8 cellular contexts compared by ENCODE assay signal in the genomic region with DNA sequence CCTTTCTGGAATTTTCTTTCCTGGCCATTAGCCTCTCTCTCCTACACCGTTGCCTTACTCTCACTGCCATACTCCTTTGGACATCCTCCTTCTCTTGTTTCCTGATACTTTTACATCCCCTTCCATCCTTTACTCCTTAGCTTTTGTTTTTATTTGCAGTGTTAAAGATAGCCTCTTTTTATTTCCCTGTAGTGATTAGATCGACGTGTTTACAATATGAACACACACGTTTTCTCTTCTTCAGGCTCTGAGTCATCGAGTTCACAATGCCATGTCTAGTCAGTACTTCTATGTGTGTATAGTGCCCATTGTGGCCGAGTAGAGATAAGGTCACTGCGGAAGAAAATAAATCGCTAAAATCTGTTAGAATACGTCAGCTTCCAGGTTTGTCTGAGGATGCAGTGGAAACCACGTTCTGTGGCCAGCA.
A peak's percentile ranks its signal among the peaks of the same experiment; 100 is the strongest.
DNase-seq lines count a peak whose midpoint lies in the region; ATAC-seq, FAIRE-seq and TF ChIP-seq lines count a peak whose summit lies in the region.

No MANE protein-coding gene starts in this region.

- peaks cover 47% of the 10 kb centered on the region for H3K4me1 Mint-ChIP-seq in activated naive CD8-positive, alpha-beta T cell treated with anti-CD3 and anti-CD28 coated beads for 36 hours

- POLR2A ChIA-PET in HCT116 (lab: Charles Lee) (no interaction called here), HepG2 (lab: Yijun Ruan, JAX) (no interaction called here)

- H3K36me3 ChIP-seq in HCT116 (ENCODE audit: control insufficient read depth in 1 of 2, insufficient read depth in 2 of 2, low read length in 2 of 2) (no peaks in the 10 kb centered on the region), HepG2 (replicated peaks in 1 of 2; ENCODE audit: control insufficient read depth in 1 of 2, insufficient read depth in 2 of 2, low read length in 2 of 2) (no peaks in the 10 kb centered on the region; a peak in 1 of 5 replicates)

- WGBS in HepG2 (ENCODE audit: low lambda C conversion rate) = 63% methylated on average over 10 of the region's 10 CpGs

- H3K4me1 ChIP-seq in HCT116 (ENCODE audit: control insufficient read depth in 1 of 2, insufficient read depth in 2 of 2, low read length in 2 of 2) = peaks cover 4 to 14% of the 10 kb centered on the region in 2 experiments; a peak in 3 of 4 replicates
- H3K4me1 ChIP-seq in HepG2 (ENCODE audit: insufficient read depth, low read length) = peaks cover 11% of the 10 kb centered on the region

- peak in 2 of 3 experiments; percentile 19 to 36; a peak in 4 of 6 replicates for TF ChIP-seq CTCF in HCT116 (IDR thresholded peaks at IDR 0.05 in 2 of 3, conservative IDR thresholded peaks at IDR 0.05 in 1 of 3; ENCODE audit: borderline replicate concordance in 1 of 3, insufficient read depth in 1 of 3, low read depth in 2 of 3, low read length in 2 of 3)
- TF ChIP-seq CTCF in HepG2 (CRISPR knock-in tag; IDR thresholded peaks at IDR 0.05) = no peak
- TF ChIP-seq CTCF in coronary artery (IDR thresholded peaks at IDR 0.05) = no peak

- TF ChIP-seq EP300 in HepG2 (IDR thresholded peaks at IDR 0.05; ENCODE audit: low read depth in 2 of 2, low read length in 2 of 2) = peak in 1 of 2 experiments; percentile 20; a peak in 1 of 4 replicates
- TF ChIP-seq EP300 in HepG2 (CRISPR knock-in tag; IDR thresholded peaks at IDR 0.05; ENCODE audit: borderline replicate concordance) = no peak

- no peak for TF ChIP-seq POLR2A in HCT116 (IDR thresholded peaks at IDR 0.05; ENCODE audit: borderline replicate concordance, extremely low read depth, insufficient read depth, insufficient read length)
- TF ChIP-seq POLR2A in HepG2 (IDR thresholded peaks at IDR 0.05; ENCODE audit: insufficient read depth in 1 of 2, low read depth in 2 of 2, low read length in 2 of 2) = no peak

- no peaks in the 10 kb centered on the region for H3K9me2 ChIP-seq in HCT116 (ENCODE audit: insufficient read depth)

- intact Hi-C loops in HCT116 (cut with micrococcal nuclease) = no loop called here
- intact Hi-C loops in HepG2 (cut with micrococcal nuclease; ENCODE audit: unreplicated experiment) = no loop called here

- CTCF ChIA-PET in HCT116 (lab: Charles Lee) = interaction anchor here (1.4 to 1.5 kb wide), 2 partner anchors 68 to 624 kb away, joined by 3 read pairs; no protein-coding TSS in a partner anchor
- CTCF ChIA-PET in HepG2 (lab: Yijun Ruan, JAX; ENCODE audit: low intra/inter-chr PET ratio, low total read pairs) = no interaction called here

- H3K27ac ChIP-seq in HCT116 (ENCODE audit: low read depth, low read length) (no peak overlapping the region), HepG2 (ENCODE audit: extremely low read length, insufficient read depth, low read length) (no peak overlapping the region), coronary artery (no peak overlapping the region)

- no peaks in the 10 kb centered on the region; the same call in 1 of the 2 replicates for H4K20me1 ChIP-seq in HCT116 (ENCODE audit: insufficient read depth)
- H4K20me1 ChIP-seq in HepG2 (ENCODE audit: insufficient read depth, low read length) = no peaks in the 10 kb centered on the region

- no peak overlapping the region for H3K4me3 Mint-ChIP-seq in activated naive CD8-positive, alpha-beta T cell treated with anti-CD3 and anti-CD28 coated beads for 36 hours

- TF ChIP-seq RAD21 in HCT116 (IDR thresholded peaks at IDR 0.05; ENCODE audit: low read depth) = peak; percentile 56
- TF ChIP-seq RAD21 in HepG2 (CRISPR knock-in tag; IDR thresholded peaks at IDR 0.05) = no peak

- H3K9me3 ChIP-seq in HCT116 (ENCODE audit: control insufficient read depth in 1 of 2, insufficient read depth in 1 of 2, low read depth in 1 of 2, low read length in 2 of 2) = no peaks in the 10 kb centered on the region
- no peaks in the 10 kb centered on the region for H3K9me3 ChIP-seq in HepG2 (ENCODE audit: low read length)

- peaks cover 8% of the 10 kb centered on the region for H3K36me3 Mint-ChIP-seq in activated naive CD8-positive, alpha-beta T cell treated with anti-CD3 and anti-CD28 coated beads for 36 hours

- no TSS peak for BruUV-seq in HCT116 (replicated peaks; lab: Mats Ljungman, UMichigan)
- no TSS peak for BruUV-seq in HepG2 (replicated peaks; lab: Mats Ljungman, UMichigan)

- no peaks in the 10 kb centered on the region for H3K27me3 ChIP-seq in HCT116 (ENCODE audit: insufficient read depth, low read length)
- no peaks in the 10 kb centered on the region for H3K27me3 ChIP-seq in HepG2 (ENCODE audit: control insufficient read depth in 1 of 2, insufficient read depth in 2 of 2, low read length in 2 of 2)

- peak; percentile 90 for ATAC-seq in HCT116
- ATAC-seq in HepG2 = peak; percentile 69
- no peak for ATAC-seq in HG02981 (IDR thresholded peaks at IDR 0.05; ENCODE audit: unreplicated experiment)
- ATAC-seq in HG02571 (IDR thresholded peaks at IDR 0.05; ENCODE audit: unreplicated experiment) = no peak

- H3K27ac Mint-ChIP-seq in activated naive CD8-positive, alpha-beta T cell treated with anti-CD3 and anti-CD28 coated beads for 36 hours = peak overlapping the region; percentile 43

- no peak for FAIRE-seq in HepG2 (lab: Jason Lieb, UNC)

- H3K79me2 ChIP-seq in HCT116 (ENCODE audit: insufficient read depth, low read length) (no peaks in the 10 kb centered on the region), HepG2 (ENCODE audit: insufficient read depth, low read length) (peaks cover 5% of the 10 kb centered on the region)

- DNase-seq in A172 (ENCODE audit: low spot score) = peak; percentile 93
- peak; percentile 49 for DNase-seq in HCT116 (ENCODE audit: low read depth, low spot score)
- DNase-seq in activated naive CD8-positive, alpha-beta T cell treated with anti-CD3 and anti-CD28 coated beads for 36 hours = no peak
- peak; percentile 73 for DNase-seq in HepG2 (ENCODE audit: low spot score)
- DNase-seq in HK-2 (ENCODE audit: unreplicated experiment) = no peak
- DNase-seq in coronary artery (ENCODE audit: low spot score) = no peak

- H3K4me3 ChIP-seq in HCT116 (replicated peaks in 1 of 2; ENCODE audit: low read depth in 1 of 2, low read length in 2 of 2) = no peak overlapping the region
- H3K4me3 ChIP-seq in HepG2 (replicated peaks in 1 of 3; ENCODE audit: insufficient read depth in 1 of 3, low read depth in 2 of 3, low read length in 3 of 3) = no peak overlapping the region
- H3K4me3 ChIP-seq in coronary artery = no peak overlapping the region

- RAD21 ChIA-PET in HCT116 (lab: Charles Lee; ENCODE audit: low non-redundant PET in 1 of 2, low total read pairs in 2 of 2, uncharacterized antibody in 2 of 2, unreplicated experiment in 2 of 2) = no interaction called here

- H2AFZ ChIP-seq in HCT116 (ENCODE audit: low read depth, low read length, poor library complexity, severe bottlenecking) = no peak overlapping the region
- H2AFZ ChIP-seq in HepG2 (ENCODE audit: low read length) = no peak overlapping the region

- H3K27me3 Mint-ChIP-seq in activated naive CD8-positive, alpha-beta T cell treated with anti-CD3 and anti-CD28 coated beads for 36 hours = no peaks in the 10 kb centered on the region

- H3K9ac ChIP-seq in HCT116 (ENCODE audit: low read length) = no peak overlapping the region
- no peak overlapping the region for H3K9ac ChIP-seq in HepG2 (ENCODE audit: insufficient read depth, low read depth, low read length)

- in situ Hi-C loops in HepG2 (cut with HindIII; ENCODE audit: extremely low pct_ligation_motif_present, low pct_unique_long_range_greater_than_20kb) = no loop called here

- no peaks in the 10 kb centered on the region for H3K9me3 Mint-ChIP-seq in activated naive CD8-positive, alpha-beta T cell treated with anti-CD3 and anti-CD28 coated beads for 36 hours

- H3K4me2 ChIP-seq in HCT116 (ENCODE audit: low read length) = peak overlapping the region; percentile 46
- H3K4me2 ChIP-seq in HepG2 (ENCODE audit: low read depth, low read length) = no peak overlapping the region

TF ChIP-seq in HCT116, 20 proteins besides CTCF, POLR2A, EP300 and RAD21 (continues in another document):
- TF ChIP-seq EGR1 (IDR thresholded peaks at IDR 0.05; ENCODE audit: low read depth) (no peak), EZH2phosphoT487 (IDR thresholded peaks at IDR 0.05; ENCODE audit: borderline replicate concordance) (no peak), SP1 (IDR thresholded peaks at IDR 0.05; ENCODE audit: low read depth) (no peak), FOSL1 (IDR thresholded peaks at IDR 0.05; ENCODE audit: low read depth) (peak; percentile 50), SRF (IDR thresholded peaks at IDR 0.05; ENCODE audit: low read depth) (no peak)

TF ChIP-seq in HepG2, 621 proteins besides CTCF, POLR2A, EP300 and RAD21 (continues in another document):
- TF ChIP-seq NR2F1 (CRISPR knock-in tag; IDR thresholded peaks at IDR 0.05) = 0 out of 4 replicates have a peak, but pooled peaks of 1 of the 2 experiments have one; percentile 15
- TF ChIP-seq SOX6 (IDR thresholded peaks at IDR 0.05) = no peak
- TF ChIP-seq SOX6 (CRISPR knock-in tag; IDR thresholded peaks at IDR 0.05) = 0 out of 2 replicates have a peak, but pooled peaks have one; percentile 21
- TF ChIP-seq CCAR2 (optimal IDR thresholded peaks at IDR 0.05; ENCODE audit: low read depth, low read length) = no peak
- TF ChIP-seq, protein P1, sequence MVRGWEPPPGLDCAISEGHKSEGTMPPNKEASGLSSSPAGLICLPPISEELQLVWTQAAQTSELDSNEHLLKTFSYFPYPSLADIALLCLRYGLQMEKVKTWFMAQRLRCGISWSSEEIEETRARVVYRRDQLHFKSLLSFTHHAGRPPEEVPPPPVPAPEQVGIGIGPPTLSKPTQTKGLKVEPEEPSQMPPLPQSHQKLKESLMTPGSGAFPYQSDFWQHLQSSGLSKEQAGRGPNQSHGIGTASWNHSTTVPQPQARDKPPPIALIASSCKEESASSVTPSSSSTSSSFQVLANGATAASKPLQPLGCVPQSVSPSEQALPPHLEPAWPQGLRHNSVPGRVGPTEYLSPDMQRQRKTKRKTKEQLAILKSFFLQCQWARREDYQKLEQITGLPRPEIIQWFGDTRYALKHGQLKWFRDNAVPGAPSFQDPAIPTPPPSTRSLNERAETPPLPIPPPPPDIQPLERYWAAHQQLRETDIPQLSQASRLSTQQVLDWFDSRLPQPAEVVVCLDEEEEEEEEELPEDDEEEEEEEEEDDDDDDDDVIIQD (CRISPR knock-in tag; IDR thresholded peaks at IDR 0.05; ENCODE audit: low read depth) = peak; percentile 97; the same call in 1 of the 2 replicates
- TF ChIP-seq ZNF761 (CRISPR knock-in tag; conservative IDR thresholded peaks at IDR 0.05) = no peak
- peak; percentile 50; the same call in 1 of the 2 replicates for TF ChIP-seq ELF3 (CRISPR knock-in tag; IDR thresholded peaks at IDR 0.05)
- TF ChIP-seq ZNF343 (CRISPR knock-in tag; IDR thresholded peaks at IDR 0.05) = no peak
- TF ChIP-seq RXRB (CRISPR knock-in tag; IDR thresholded peaks at IDR 0.05; ENCODE audit: borderline replicate concordance) = peak; percentile 36; the same call in 1 of the 2 replicates
- peak; percentile 48; the same call in 1 of the 2 replicates for TF ChIP-seq FOXA3 (CRISPR knock-in tag; IDR thresholded peaks at IDR 0.05)
- peak; percentile 37 for TF ChIP-seq SAP130 (CRISPR knock-in tag; IDR thresholded peaks at IDR 0.05; ENCODE audit: low read depth)
- TF ChIP-seq ZNF644 (CRISPR knock-in tag; IDR thresholded peaks at IDR 0.05; ENCODE audit: low read depth) = peak; percentile 59; the same call in 1 of the 2 replicates

Comparison
In these comparisons a context has a peak if more than half of its experiments do, and no peak if none do; other contexts are left out.
1. DNase-seq: peak in A172 (single experiment), HCT116 (single experiment) and HepG2 (single experiment); none in activated naive CD8-positive, alpha-beta T cell treated with anti-CD3 and anti-CD28 coated beads for 36 hours (single experiment), HK-2 (single experiment) and coronary artery (single experiment).
2. ATAC-seq: peak in HCT116 (single experiment) and HepG2 (single experiment); none in HG02981 (single experiment) and HG02571 (single experiment).
3. CTCF ChIP-seq: peak in HCT116 (2 of 3); none in HepG2 (single experiment) and coronary artery (single experiment).